Comparison of ENCODE assay signal across 21 cellular contexts in genomic region chr5:67233075-67233474, GRCh38. TPM values are rescaled to one million over a fixed set of nuclear protein-coding genes. Genes with fewer than 3 reads are reported as not detected.
DNase-seq lines count a peak whose midpoint lies in the region; ATAC-seq, FAIRE-seq and TF ChIP-seq lines count a peak whose summit lies in the region.
"Had no signal": no experiment of that assay in that cellular context is flagged by ENCODE, and none has a peak within 500 bp of the region (broad histone marks: within the 10 kb centered on the region; RNA-seq: fewer than 3 reads in every experiment).

No MANE protein-coding gene starts in this region.

- no peak for TF ChIP-seq POLR2A in GM12878 (IDR thresholded peaks at IDR 0.05; ENCODE audit: low read depth, low read length)

- POLR2A ChIA-PET in GM12878 (lab: Charles Lee), result no interaction called here

- TF ChIP-seq RAD21 in GM12878 (IDR thresholded peaks at IDR 0.05; ENCODE audit: insufficient read depth, low read depth, low read length), result no peak

- no peak overlapping the region for H3K4me3 ChIP-seq in BE2C (ENCODE audit: low read depth, low read length)
- no peak overlapping the region for H3K4me3 ChIP-seq in GM12878
- H3K4me3 ChIP-seq in iPS-18a (ENCODE audit: low read length), result peak overlapping the region; percentile 21
- H3K4me3 ChIP-seq in lower lobe of right lung, result no peak overlapping the region
- H3K4me3 ChIP-seq: ascending aorta, coronary artery had no signal

- H3K9me3 ChIP-seq in BE2C, result no peaks in the 10 kb centered on the region; the same call in 1 of the 2 replicates
- no peaks in the 10 kb centered on the region for H3K9me3 ChIP-seq in GM12878 (replicated peaks; ENCODE audit: control insufficient read depth, insufficient read depth, low read length)
- H3K9me3 ChIP-seq in iPS-18a (ENCODE audit: control insufficient read depth, low read depth, low read length), result no peaks in the 10 kb centered on the region
- H3K9me3 ChIP-seq in lower lobe of right lung, result no peaks in the 10 kb centered on the region

- H3K36me3 ChIP-seq in BE2C (no peaks in the 10 kb centered on the region), GM12878 (ENCODE audit: control insufficient read depth in 2 of 2, insufficient read depth in 2 of 2, low read length in 1 of 2) (no peaks in the 10 kb centered on the region), iPS-18a (ENCODE audit: control insufficient read depth, low read depth, low read length) (no peaks in the 10 kb centered on the region), lower lobe of right lung (no peaks in the 10 kb centered on the region)
- H3K36me3 ChIP-seq: ascending aorta had no signal

- no peak overlapping the region for H2AFZ ChIP-seq in GM12878 (ENCODE audit: control insufficient read depth, low read depth, low read length)

- CTCF ChIA-PET in GM12878 (lab: Yijun Ruan, JAX), result interaction anchor here (0.6 kb wide), 2 partner anchors 235 to 1591 kb away, joined by 3 read pairs; no protein-coding TSS in a partner anchor

- H3K27me3 ChIP-seq in BE2C (no peaks in the 10 kb centered on the region), GM12878 (replicated peaks in 1 of 2; ENCODE audit: control insufficient read depth in 2 of 2, insufficient read depth in 2 of 2, low read length in 1 of 2) (no peaks in the 10 kb centered on the region), iPS-18a (ENCODE audit: control insufficient read depth, insufficient read depth, low read length) (peaks cover 8% of the 10 kb centered on the region), lower lobe of right lung (ENCODE audit: low read depth) (no peaks in the 10 kb centered on the region)
- H3K27me3 ChIP-seq: ascending aorta had no signal

- intact Hi-C loops in GM12878 (cut with micrococcal nuclease; ENCODE audit: unreplicated experiment), result no loop called here
- intact Hi-C loops in lower lobe of right lung (cut with DNase I), result no loop called here

- TF ChIP-seq CTCF in BE2C (IDR thresholded peaks at IDR 0.05; ENCODE audit: low read depth, low read length) (no peak), GM12878 (IDR thresholded peaks at IDR 0.05 in 2 of 3, conservative IDR thresholded peaks at IDR 0.05 in 1 of 3; ENCODE audit: control insufficient read depth in 2 of 3, extremely low read depth in 1 of 3, insufficient read depth in 1 of 3, low read depth in 3 of 3, low read length in 3 of 3) (no peak), lower lobe of right lung (IDR thresholded peaks at IDR 0.05) (no peak)

- no peak overlapping the region for H3K27ac ChIP-seq in GM12878 (ENCODE audit: control insufficient read depth, insufficient read depth)
- H3K27ac ChIP-seq in iPS-18a (ENCODE audit: low read length), result no peak overlapping the region
- no peak overlapping the region for H3K27ac ChIP-seq in lower lobe of right lung
- H3K27ac ChIP-seq: ascending aorta, coronary artery, epithelial cell of prostate had no signal

- ATAC-seq in GM12878, result peak; percentile 44; the same call in 2 of the 3 replicates
- ATAC-seq in HG03342 (IDR thresholded peaks at IDR 0.05; ENCODE audit: unreplicated experiment), result no peak
- ATAC-seq in left lobe of liver, result no peak
- ATAC-seq in lower lobe of right lung, result no peak
- ATAC-seq: activated CD4-positive, alpha-beta T cell treated with anti-CD3 and anti-CD28 coated beads for 36 hours; Right ventricle myocardium inferior had no signal

- no peak overlapping the region for H3K9ac ChIP-seq in GM12878 (ENCODE audit: control insufficient read depth, insufficient read depth, low read length)
- no peak overlapping the region for H3K9ac ChIP-seq in iPS-18a (ENCODE audit: low read length)

- no peak for FAIRE-seq in GM12878 (lab: Jason Lieb, UNC)

- no peaks in the 10 kb centered on the region for H3K79me2 ChIP-seq in GM12878 (ENCODE audit: control insufficient read depth, insufficient read depth, low read length)

- RAD21 ChIA-PET in GM12878 (lab: Charles Lee; ENCODE audit: unreplicated experiment), result no interaction called here

- SMC1A ChIA-PET in GM12878 (lab: Charles Lee; ENCODE audit: uncharacterized antibody, unreplicated experiment), result interaction anchor here (1.1 kb wide), 1 partner anchor 14 kb away, joined by 3 read pairs; no protein-coding TSS in a partner anchor

- WGBS in GM12878 (ENCODE audit: insufficient coverage, insufficient replicate concordance, low lambda C conversion rate, missing lambda C conversion rate), result 50% methylated on average over 9 of the region's 9 CpGs

- in situ Hi-C loops in GM12878 (cut with MboI), result loop anchor here (25.0 kb wide), 1 partner anchor 1754 kb away; no protein-coding TSS in a partner anchor

- no peaks in the 10 kb centered on the region for H4K20me1 ChIP-seq in GM12878 (ENCODE audit: control insufficient read depth, insufficient read depth)

- H3K4me2 ChIP-seq in GM12878 (ENCODE audit: control insufficient read depth, insufficient read depth), result no peak overlapping the region

- H3K4me1 ChIP-seq in BE2C (peaks cover 30% of the 10 kb centered on the region), GM12878 (ENCODE audit: control insufficient read depth, insufficient read depth, low read length) (no peaks in the 10 kb centered on the region; the same call in 1 of the 2 replicates), iPS-18a (ENCODE audit: control insufficient read depth, low read depth, low read length) (peaks cover 11% of the 10 kb centered on the region), lower lobe of right lung (peaks cover 21% of the 10 kb centered on the region)

- DNase-seq in BE2C, result peak; percentile 31
- peak; percentile 32 for DNase-seq in LHCN-M2 (ENCODE audit: low read depth)
- DNase-seq in GM12878 (ENCODE audit: low read depth, low spot score), result no peak
- DNase-seq in ureter (ENCODE audit: low spot score), result no peak
- DNase-seq in left lobe of liver (ENCODE audit: low spot score), result no peak
- DNase-seq in lower lobe of right lung, result no peak
- DNase-seq: activated CD4-positive, alpha-beta T cell treated with anti-CD3 and anti-CD28 coated beads for 36 hours; activated CD8-positive, alpha-beta memory T cell treated with anti-CD3 and anti-CD28 coated beads, Interleukin-2, amount 50 U/mL, for 48 hours; DMS53; midbrain; NCI-H1930; stimulated activated naive CD4-positive, alpha-beta T cell treated with Interleukin-2 at 50 U/mL for 16 hours; T-helper 2 cell had no signal

- BruUV-seq in GM12878 (replicated peaks; lab: Mats Ljungman, UMichigan), result no TSS peak

- TF ChIP-seq EP300 in GM12878 (IDR thresholded peaks at IDR 0.05; ENCODE audit: borderline replicate concordance in 1 of 2, control insufficient read depth in 1 of 2, low read depth in 2 of 2, low read length in 2 of 2), result no peak

TF ChIP-seq in GM12878, 131 proteins besides CTCF, POLR2A, EP300 and RAD21:
- 0 out of 2 replicates have a peak, but pooled peaks have one; percentile 38 for TF ChIP-seq EED (IDR thresholded peaks at IDR 0.05; ENCODE audit: low read depth)
- no peak for TF ChIP-seq BCL3 (IDR thresholded peaks at IDR 0.05; ENCODE audit: borderline replicate concordance, insufficient read depth, low read depth, low read length, poor library complexity, severe bottlenecking)
- peak; percentile 64 for TF ChIP-seq JUNB (IDR thresholded peaks at IDR 0.05)

RNA-seq across cellular contexts. Expression of gene CD180, which starts 36.5 kb away (rescaled TPM):
- not detected for polyA plus RNA-seq in BE2C (2012; ENCODE audit: insufficient read depth, insufficient read length, low read depth)
- total RNA-seq in LHCN-M2 (2014; rRNA removed) (not detected in 2 replicates), GM12878 (2014; rRNA removed) (6.2 and 6.3 TPM in 2 replicates), GM12878 (2014; rRNA removed; fragmentation: Illumina TruSeq; extraction: Trizol) (7.0 and 7.1 TPM in 2 replicates), GM12878 (2021) (5.4 TPM in 2 replicates), ureter (2.1 TPM), left lobe of liver (0.38 TPM), lower lobe of right lung (4.9 TPM)
- not detected for polyA plus RNA-seq in LHCN-M2 (2012)
- 3.3 and 4.7 TPM in 2 replicates for total RNA-seq in GM12878 (2013; cell fraction: nucleolus; rRNA removed)
- 4.9 TPM for polyA plus RNA-seq in GM12878 (2011; ENCODE audit: low read depth)
- polyA plus RNA-seq in GM12878 (2011; rRNA removed) (0.14 and 0.22 TPM in 2 replicates), GM12878 (2014; fragmentation: Illumina TruSeq; extraction: Trizol) (9.7 and 11.3 TPM in 2 replicates), GM12878 (2014; fragmentation: Nextera tagmentation; extraction: Ambion mirVana) (1 to 10 TPM in 1 of 2 experiments, under 1 TPM in 1; 0.71 to 1.2 TPM), GM12878 (2014; rRNA removed) (4.3 and 4.4 TPM in 2 replicates), GM12878 (2016; fragmentation: Nextera tagmentation; extraction: Ambion mirVana) (1 to 10 TPM; 1.1 to 1.5 TPM)
- 0.18 and 0.19 TPM in 2 replicates for polyA plus RNA-seq in GM12878 (2011; cell fraction: cytosol; rRNA removed)
- polyA plus RNA-seq in GM12878 (2011; cell fraction: nucleus; rRNA removed), result 0.07 TPM in 2 replicates
- 4.3 TPM in 2 replicates for polyA plus RNA-seq in GM12878 (2012)
- polyA minus RNA-seq in GM12878 (2011; rRNA and poly(A)+ RNA removed), result 0.10 and 0.22 TPM in 2 replicates
- polyA minus RNA-seq in GM12878 (2011; cell fraction: cytosol; rRNA and poly(A)+ RNA removed), result not detected in 2 replicates
- polyA minus RNA-seq in GM12878 (2011; cell fraction: nucleus; rRNA and poly(A)+ RNA removed), result 0.12 and 0.19 TPM in 2 replicates
- total RNA-seq: NCI-H460, neural crest cell had no signal

Comparison
In these comparisons a context has a peak if more than half of its experiments do, and no peak if none do; other contexts are left out.
1. DNase-seq: peak in BE2C (single experiment) and LHCN-M2 (single experiment); none in GM12878 (single experiment), ureter (single experiment), left lobe of liver (single experiment) and lower lobe of right lung (single experiment).